ENCODE assay signal across 8 cellular contexts in genomic region chr16:648786-649589, GRCh38. TPM values are rescaled to one million over a fixed set of nuclear protein-coding genes. Genes with fewer than 3 reads are reported as not detected.
DNase-seq lines count a peak whose midpoint lies in the region; ATAC-seq, FAIRE-seq and TF ChIP-seq lines count a peak whose summit lies in the region.

Gene WDR90 (plus strand): TSS chr16:649365. CDS start chr16:649417, 52 bp downstream.

- peaks cover 6% of the 10 kb centered on the region for H3K79me2 ChIP-seq in trophoblast cell (ENCODE audit: control insufficient read depth, insufficient read depth, low read length, poor library complexity)

- ATAC-seq in HG02852 (IDR thresholded peaks at IDR 0.05; ENCODE audit: unreplicated experiment), result peak; percentile 80
- ATAC-seq in T-cell (replicated peaks in 1 of 4), result peak; percentile 90 to 98 (median 92)

- POLR2A ChIA-PET in T-cell (lab: Charles Lee), result no interaction called here

- peak within 1 kb of the TSS; percentile 81 for H4K91ac ChIP-seq in trophoblast cell (ENCODE audit: low read depth, low read length)

- no peaks in the 10 kb centered on the region for H3K27me3 Mint-ChIP-seq in T-cell

- TF ChIP-seq POLR2A in GM12892 (IDR thresholded peaks at IDR 0.05; ENCODE audit: low read depth, low read length) (peak; percentile 36; the same call in 1 of the 2 replicates), tibial nerve (IDR thresholded peaks at IDR 0.05) (peak in 1 of 2 donors; percentile 70)

- peak within 1 kb of the TSS; percentile 54 for H2BK120ac ChIP-seq in trophoblast cell (ENCODE audit: insufficient read depth, low read length, poor library complexity)

- peaks cover 11% of the 10 kb centered on the region for H3K79me1 ChIP-seq in trophoblast cell (ENCODE audit: low read length)

- H3K4me1 ChIP-seq in adipocyte (ENCODE audit: control insufficient read depth, insufficient read depth, low read length) (peaks cover 37% of the 10 kb centered on the region), trophoblast cell (ENCODE audit: control insufficient read depth in 1 of 2, insufficient read depth in 2 of 2, low read length in 2 of 2) (peaks cover 8 to 19% of the 10 kb centered on the region in 2 experiments), tibial nerve (peaks cover 0 to 51% (median 21%) of the 10 kb centered on the region in 4 donors)

- peak within 1 kb of the TSS; percentile 31 for H3K4ac ChIP-seq in trophoblast cell (ENCODE audit: low read depth, low read length)

- H3K4me2 ChIP-seq in trophoblast cell (ENCODE audit: low read length), result peak within 1 kb of the TSS; percentile 95

- DNase-seq in GM12892 (ENCODE audit: insufficient read length) (peak; percentile 100), NCI-H1436 treated with DMSO at 0.1 percent for 48 hours (lab: John Stamatoyannopoulos, UW) (peak; percentile 42), T-cell (peak; percentile 79 to 95 (median 90)), adipocyte (ENCODE audit: low read depth) (peak; percentile 97), cardiac septum (ENCODE audit: low spot score) (peak; percentile 96), trophoblast cell (peak; percentile 88 to 94), tibial nerve (ENCODE audit: low spot score in 2 of 2) (peak; percentile 85 to 86)

- no peaks in the 10 kb centered on the region for H3K9me3 Mint-ChIP-seq in T-cell

- peak within 1 kb of the TSS; percentile 37 for H2AFZ ChIP-seq in trophoblast cell (ENCODE audit: insufficient read depth, low read length, poor library complexity)

- peak within 1 kb of the TSS; percentile 59 to 61 for H3K27ac Mint-ChIP-seq in T-cell

- peak within 1 kb of the TSS; percentile 65 for H3K14ac ChIP-seq in trophoblast cell (ENCODE audit: low read length)

- H3K36me3 ChIP-seq in adipocyte (ENCODE audit: control insufficient read depth, insufficient read depth, low read length, severe bottlenecking) (no peaks in the 10 kb centered on the region), trophoblast cell (ENCODE audit: control insufficient read depth in 1 of 2, insufficient read depth in 2 of 2, low read length in 2 of 2) (peaks cover 10 to 20% of the 10 kb centered on the region in 2 experiments), tibial nerve (peaks cover 0 to 31% (median 0%) of the 10 kb centered on the region in 3 donors)

- CTCF ChIA-PET in T-cell (lab: Charles Lee), result interaction anchor here in 1 of 2 donors (0.6 kb wide), 1 partner anchor 466 kb away, joined by 6 read pairs; no protein-coding TSS in a partner anchor

- H3K4me1 Mint-ChIP-seq in T-cell, result peaks cover 6 to 22% (median 16%) of the 10 kb centered on the region in 3 donors

- H2BK5ac ChIP-seq in trophoblast cell (ENCODE audit: low read depth, low read length, poor library complexity), result peak within 1 kb of the TSS; percentile 37

- H3K27me3 ChIP-seq in adipocyte (replicated peaks; ENCODE audit: control insufficient read depth, insufficient read depth, low read length) (no peaks in the 10 kb centered on the region), trophoblast cell (ENCODE audit: insufficient read depth, low read length) (no peaks in the 10 kb centered on the region), tibial nerve (no peaks in the 10 kb centered on the region)

- H3K27ac ChIP-seq in trophoblast cell (ENCODE audit: low read depth, low read length) (peak within 1 kb of the TSS; percentile 4), tibial nerve (peak within 1 kb of the TSS; percentile 70 to 91 (median 90))

- H4K12ac ChIP-seq in trophoblast cell (ENCODE audit: low read depth, low read length), result peak within 1 kb of the TSS; percentile 68

- H4K8ac ChIP-seq in trophoblast cell (ENCODE audit: low read depth, low read length), result peak within 1 kb of the TSS; percentile 64

- H2BK12ac ChIP-seq in trophoblast cell (ENCODE audit: low read length), result no peak within 1 kb of the TSS

- H3K36me3 Mint-ChIP-seq in T-cell, result no peaks in the 10 kb centered on the region

- intact Hi-C loops in cardiac septum (cut with DNase I), result no loop called here

- no CpG with 5 or more reads among the region's 90 CpGs for WGBS in trophoblast cell (ENCODE audit: extremely low coverage, insufficient coverage, insufficient read length)
- WGBS in tibial nerve, 2 donors, result 1 to 2% methylated on average over 42 to 56 of the region's 90 CpGs

- H3K9me3 ChIP-seq in adipocyte (ENCODE audit: control insufficient read depth, low read length) (no peaks in the 10 kb centered on the region), trophoblast cell (ENCODE audit: insufficient read depth, low read depth, low read length) (no peaks in the 10 kb centered on the region), tibial nerve (no peaks in the 10 kb centered on the region)

- no peak within 1 kb of the TSS for H3K23ac ChIP-seq in trophoblast cell (ENCODE audit: low read length)

- H3K4me3 Mint-ChIP-seq in T-cell, result peak within 1 kb of the TSS; percentile 68 to 75 (median 68)

- H3K18ac ChIP-seq in trophoblast cell (ENCODE audit: low read length), result peak within 1 kb of the TSS; percentile 57

- TF ChIP-seq EP300 in tibial nerve (IDR thresholded peaks at IDR 0.05), result peak in 1 of 2 donors; percentile 86

- H2AK5ac ChIP-seq in trophoblast cell (ENCODE audit: low read length), result peak within 1 kb of the TSS; percentile 27

- H3K9ac ChIP-seq in adipocyte (ENCODE audit: low read length) (peak within 1 kb of the TSS; percentile 84), trophoblast cell (ENCODE audit: low read length) (peak within 1 kb of the TSS; percentile 72)

- peak within 1 kb of the TSS; percentile 76 for H3K4me3 ChIP-seq in adipocyte (ENCODE audit: low read length)
- H3K4me3 ChIP-seq in trophoblast cell (ENCODE audit: low read depth, low read length), result peak within 1 kb of the TSS; percentile 67
- peak within 1 kb of the TSS; percentile 42 to 93 (median 66) for H3K4me3 ChIP-seq in tibial nerve

- TF ChIP-seq CTCF in tibial nerve (IDR thresholded peaks at IDR 0.05), result peak in 1 of 5 experiments; percentile 39

- peak; percentile 99 for FAIRE-seq in GM12892 (lab: Jason Lieb, UNC)

RNA-seq across cellular contexts. Expression of gene WDR90, which starts in this region (rescaled TPM):
- polyA plus RNA-seq in GM12892 (2012; ENCODE audit: missing spikeins), result 21.1 TPM
- 10 to 100 TPM; 19.7 to 35.7 (median 23.4) TPM for total RNA-seq in T-cell
- total RNA-seq in cardiac septum, result 13.9 TPM
- polyA plus RNA-seq in trophoblast cell (2013), result 12.2 and 12.5 TPM in 2 replicates
- total RNA-seq in tibial nerve, result 10 to 100 TPM; 26.9 to 83.7 (median 54.1) TPM

Comparison
In these comparisons a context has a peak if more than half of its experiments do, and no peak if none do; other contexts are left out.
1. Peak in every context shown above with its lines: DNase-seq, ATAC-seq, H3K4me3 ChIP-seq and H3K27ac ChIP-seq.
2. DNase-seq: peak in every context shown above with its lines; median percentile 100 in GM12892; 97 in adipocyte; 96 in cardiac septum; 91 in trophoblast cell; 90 in T-cell; 86 in tibial nerve; 42 in NCI-H1436 treated with DMSO at 0.1 percent for 48 hours.